In genomic region chr17:67515490-67516088, GRCh38 we compare ENCODE assay signal across 13 cellular contexts.
DNase-seq lines count a peak whose midpoint lies in the region; ATAC-seq and TF ChIP-seq lines count a peak whose summit lies in the region.
"Had no signal": no experiment of that assay in that cellular context is flagged by ENCODE, and none has a peak within 500 bp of the region (broad histone marks: within the 10 kb centered on the region; RNA-seq: fewer than 3 reads in every experiment).

No MANE protein-coding gene starts in this region.

- no peak overlapping the region for H3K56ac ChIP-seq in H9 (ENCODE audit: insufficient read length, low read depth, low read length)

- H3K4me3 Mint-ChIP-seq in H9: no peak overlapping the region
- no peak overlapping the region for H3K4me3 Mint-ChIP-seq in Caco-2 (ENCODE audit: unreplicated experiment)
- no peak overlapping the region for H3K4me3 Mint-ChIP-seq in stimulated activated naive B cell treated with anti-CD40 and anti-IgM and Interleukin-4, amounts not matched to agents 10 μg/mL and 1 μg/mL and 100 μg/mL, for 72 hours
- H3K4me3 Mint-ChIP-seq: activated naive CD8-positive, alpha-beta T cell treated with anti-CD3 and anti-CD28 coated beads for 36 hours had no signal

- H3K9ac ChIP-seq in H9 (ENCODE audit: extremely low read depth, insufficient read length, low read length): no peak overlapping the region

- H3T11ph ChIP-seq in H9 (ENCODE audit: low read length): no peak overlapping the region

- H3K14ac ChIP-seq in H9 (ENCODE audit: insufficient read depth, low read length): no peak overlapping the region

- H2BK12ac ChIP-seq in H9 (ENCODE audit: insufficient read length, low read depth, low read length): no peak overlapping the region

- H2BK15ac ChIP-seq in H9 (ENCODE audit: low read depth, low read length): no peak overlapping the region

- H3K27ac ChIP-seq in H9 (ENCODE audit: insufficient read length, low read depth, low read length) (no peak overlapping the region), angular gyrus (ENCODE audit: low read depth, low read length) (peak overlapping the region; percentile 66)
- H3K27ac ChIP-seq: psoas muscle, upper lobe of right lung had no signal

- H4K91ac ChIP-seq in H9 (ENCODE audit: insufficient read length, low read depth, low read length): no peak overlapping the region

- H3K9me3 ChIP-seq in H9 (ENCODE audit: control insufficient read depth, low read depth, low read length) (no peaks in the 10 kb centered on the region), Caco-2 (no peaks in the 10 kb centered on the region)
- H3K9me3 ChIP-seq: psoas muscle, upper lobe of right lung had no signal

- H3K27me3 Mint-ChIP-seq in H9 (ENCODE audit: low read depth): no peaks in the 10 kb centered on the region
- peaks cover 2% of the 10 kb centered on the region for H3K27me3 Mint-ChIP-seq in Caco-2 (ENCODE audit: insufficient read depth, unreplicated experiment)
- peaks cover 0 to 3% of the 10 kb centered on the region in 2 donors for H3K27me3 Mint-ChIP-seq in stimulated activated naive B cell treated with anti-CD40 and anti-IgM and Interleukin-4, amounts not matched to agents 10 μg/mL and 1 μg/mL and 100 μg/mL, for 72 hours
- H3K27me3 Mint-ChIP-seq: activated naive CD8-positive, alpha-beta T cell treated with anti-CD3 and anti-CD28 coated beads for 36 hours had no signal

- POLR2A ChIA-PET in Caco-2 (lab: Charles Lee): no interaction called here

- no peaks in the 10 kb centered on the region for H4K20me1 ChIP-seq in H9 (ENCODE audit: control insufficient read depth, insufficient read depth, insufficient read length)

- H3K23ac ChIP-seq in H9 (ENCODE audit: insufficient read length, low read depth, low read length): no peak overlapping the region

- no peak overlapping the region for H2AFZ ChIP-seq in H9 (ENCODE audit: low read length)

- H4K5ac ChIP-seq in H9 (ENCODE audit: insufficient read length, low read depth, low read length): no peak overlapping the region

- DNase-seq in H9 (peak; percentile 24), left cardiac atrium (no peak), retina (peak; percentile 32), Caco-2 (no peak)
- DNase-seq in stimulated activated CD4-positive, alpha-beta T cell treated with anti-CD3 and anti-CD28 coated beads, Interleukin-2, amount 100 ng/mL, for 48 hours: no peak
- no peak for DNase-seq in stimulated activated naive B cell treated with anti-CD40 and anti-IgM and Interleukin-4, amounts not matched to agents 10 μg/mL and 1 μg/mL and 100 μg/mL, for 72 hours
- DNase-seq: activated CD8-positive, alpha-beta memory T cell treated with anti-CD3 and anti-CD28 coated beads, Interleukin-2, amount 50 U/mL, for 48 hours; activated naive CD8-positive, alpha-beta T cell treated with anti-CD3 and anti-CD28 coated beads for 36 hours; AML-193; kidney; psoas muscle; upper lobe of right lung had no signal

- H2AK5ac ChIP-seq in H9 (ENCODE audit: insufficient read length, low read length): no peak overlapping the region

- H2BK120ac ChIP-seq in H9 (ENCODE audit: low read depth, low read length, poor library complexity, severe bottlenecking): no peak overlapping the region

- H3K18ac ChIP-seq in H9 (ENCODE audit: insufficient read length, low read depth, low read length): no peak overlapping the region

- H3K4ac ChIP-seq in H9 (ENCODE audit: low read depth, low read length): no peak overlapping the region

- intact Hi-C loops in left cardiac atrium (cut with DNase I): no loop called here
- intact Hi-C loops in Caco-2 (cut with micrococcal nuclease; ENCODE audit: unreplicated experiment): no loop called here

- H3K36me3 ChIP-seq in Caco-2 (ENCODE audit: control insufficient read depth, insufficient read depth, low read length): no peaks in the 10 kb centered on the region
- H3K36me3 ChIP-seq: upper lobe of right lung had no signal

- no peak overlapping the region for H4K8ac ChIP-seq in H9 (replicated peaks; ENCODE audit: insufficient read length, low read depth, low read length)

- BruUV-seq in Caco-2 (replicated peaks; lab: Mats Ljungman, UMichigan): no TSS peak

- no CpG with 5 or more reads among the region's 10 CpGs for WGBS in H9 (ENCODE audit: extremely low coverage, insufficient read length, low lambda C conversion rate)

- H3K4me2 ChIP-seq in H9 (ENCODE audit: insufficient read depth, insufficient read length, low read length): no peak overlapping the region

- CTCF ChIA-PET in Caco-2 (lab: Charles Lee): no interaction called here

- TF ChIP-seq CTCF in H9 (conservative IDR thresholded peaks at IDR 0.05) (no peak), Caco-2 (IDR thresholded peaks at IDR 0.05; ENCODE audit: insufficient read depth in 1 of 2, low read depth in 1 of 2, low read length in 1 of 2, severe bottlenecking in 1 of 2, unreplicated experiment in 1 of 2) (no peak)

- H3K4me1 Mint-ChIP-seq in H9 (peaks cover 36 to 42% of the 10 kb centered on the region in 2 experiments), Caco-2 (ENCODE audit: low read depth, unreplicated experiment) (no peaks in the 10 kb centered on the region)
- H3K4me1 Mint-ChIP-seq in stimulated activated naive B cell treated with anti-CD40 and anti-IgM and Interleukin-4, amounts not matched to agents 10 μg/mL and 1 μg/mL and 100 μg/mL, for 72 hours: peaks cover 15 to 20% of the 10 kb centered on the region in 2 donors

- peaks cover 3% of the 10 kb centered on the region for H3K79me1 ChIP-seq in H9 (ENCODE audit: insufficient read depth, low read depth, low read length, poor library complexity, severe bottlenecking)

- no peak overlapping the region for H3K4me3 ChIP-seq in Caco-2 (ENCODE audit: low read depth, low read length)
- H3K4me3 ChIP-seq: psoas muscle, upper lobe of right lung had no signal

- H3K79me2 ChIP-seq in H9 (ENCODE audit: insufficient read depth, low read length): 0 out of 2 replicates have a peak, but pooled peaks cover 3% of the 10 kb centered on the region

- H2BK20ac ChIP-seq in H9 (ENCODE audit: low read depth, low read length, poor library complexity, severe bottlenecking): no peak overlapping the region

- ATAC-seq in left cardiac atrium: peak; percentile 50 to 56
- ATAC-seq in stimulated activated naive B cell treated with anti-CD40 and anti-IgM and Interleukin-4, amounts not matched to agents 10 μg/mL and 1 μg/mL and 100 μg/mL, for 72 hours (replicated peaks): no peak
- ATAC-seq: psoas muscle, upper lobe of right lung had no signal

- peak overlapping the region in 2 of 3 experiments; percentile 17 to 64; a peak in 3 of 7 replicates for H3K27ac Mint-ChIP-seq in H9
- H3K27ac Mint-ChIP-seq in Caco-2 (ENCODE audit: unreplicated experiment): no peak overlapping the region
- no peak overlapping the region for H3K27ac Mint-ChIP-seq in stimulated activated naive B cell treated with anti-CD40 and anti-IgM and Interleukin-4, amounts not matched to agents 10 μg/mL and 1 μg/mL and 100 μg/mL, for 72 hours
- H3K27ac Mint-ChIP-seq: activated naive CD8-positive, alpha-beta T cell treated with anti-CD3 and anti-CD28 coated beads for 36 hours had no signal

- no peak overlapping the region for H2BK5ac ChIP-seq in H9 (ENCODE audit: insufficient read length, low read length)

- H3K4me1 ChIP-seq in H9 (ENCODE audit: insufficient read depth, low read length) (peaks cover 22% of the 10 kb centered on the region), Caco-2 (no peaks in the 10 kb centered on the region)

- H3K9me3 Mint-ChIP-seq in H9: peaks cover 3 to 6% of the 10 kb centered on the region in 2 experiments; a peak in 4 of 5 replicates
- H3K9me3 Mint-ChIP-seq in Caco-2 (ENCODE audit: unreplicated experiment): peaks cover 9% of the 10 kb centered on the region
- peaks cover 9 to 10% of the 10 kb centered on the region in 2 donors for H3K9me3 Mint-ChIP-seq in stimulated activated naive B cell treated with anti-CD40 and anti-IgM and Interleukin-4, amounts not matched to agents 10 μg/mL and 1 μg/mL and 100 μg/mL, for 72 hours

- H3K27me3 ChIP-seq in H9 (ENCODE audit: insufficient read depth, low read length) (no peaks in the 10 kb centered on the region), Caco-2 (replicated peaks; ENCODE audit: control insufficient read depth, insufficient read depth, low read length) (no peaks in the 10 kb centered on the region)
- H3K27me3 ChIP-seq: upper lobe of right lung had no signal

- H3K23me2 ChIP-seq in H9 (ENCODE audit: insufficient read length, low read depth, low read length, poor library complexity, severe bottlenecking): no peaks in the 10 kb centered on the region

- H3K36me3 Mint-ChIP-seq in H9 (ENCODE audit: insufficient read depth in 1 of 3, low read depth in 3 of 3) (peaks cover 0 to 10% (median 9%) of the 10 kb centered on the region in 3 experiments; a peak in 5 of 7 replicates), Caco-2 (ENCODE audit: insufficient read depth, unreplicated experiment) (no peaks in the 10 kb centered on the region)
- H3K36me3 Mint-ChIP-seq in stimulated activated naive B cell treated with anti-CD40 and anti-IgM and Interleukin-4, amounts not matched to agents 10 μg/mL and 1 μg/mL and 100 μg/mL, for 72 hours: peaks cover 2 to 13% of the 10 kb centered on the region in 2 donors

Comparison
In these comparisons a context has a peak if more than half of its experiments do, and no peak if none do; other contexts are left out.
1. DNase-seq: peak in H9 (single experiment) and retina (single experiment); none in left cardiac atrium (single experiment), stimulated activated CD4-positive, alpha-beta T cell treated with anti-CD3 and anti-CD28 coated beads, Interleukin-2, amount 100 ng/mL, for 48 hours (0 of 2), Caco-2 (0 of 2) and stimulated activated naive B cell treated with anti-CD40 and anti-IgM and Interleukin-4, amounts not matched to agents 10 μg/mL and 1 μg/mL and 100 μg/mL, for 72 hours (single experiment).
2. H3K27ac Mint-ChIP-seq: peak in H9 (2 of 3); none in Caco-2 (single experiment) and stimulated activated naive B cell treated with anti-CD40 and anti-IgM and Interleukin-4, amounts not matched to agents 10 μg/mL and 1 μg/mL and 100 μg/mL, for 72 hours (single experiment).
3. ATAC-seq: peak in left cardiac atrium (2 of 2); none in stimulated activated naive B cell treated with anti-CD40 and anti-IgM and Interleukin-4, amounts not matched to agents 10 μg/mL and 1 μg/mL and 100 μg/mL, for 72 hours (0 of 2).